Comparison of ENCODE assay signal across 16 cellular contexts in the genomic region with DNA sequence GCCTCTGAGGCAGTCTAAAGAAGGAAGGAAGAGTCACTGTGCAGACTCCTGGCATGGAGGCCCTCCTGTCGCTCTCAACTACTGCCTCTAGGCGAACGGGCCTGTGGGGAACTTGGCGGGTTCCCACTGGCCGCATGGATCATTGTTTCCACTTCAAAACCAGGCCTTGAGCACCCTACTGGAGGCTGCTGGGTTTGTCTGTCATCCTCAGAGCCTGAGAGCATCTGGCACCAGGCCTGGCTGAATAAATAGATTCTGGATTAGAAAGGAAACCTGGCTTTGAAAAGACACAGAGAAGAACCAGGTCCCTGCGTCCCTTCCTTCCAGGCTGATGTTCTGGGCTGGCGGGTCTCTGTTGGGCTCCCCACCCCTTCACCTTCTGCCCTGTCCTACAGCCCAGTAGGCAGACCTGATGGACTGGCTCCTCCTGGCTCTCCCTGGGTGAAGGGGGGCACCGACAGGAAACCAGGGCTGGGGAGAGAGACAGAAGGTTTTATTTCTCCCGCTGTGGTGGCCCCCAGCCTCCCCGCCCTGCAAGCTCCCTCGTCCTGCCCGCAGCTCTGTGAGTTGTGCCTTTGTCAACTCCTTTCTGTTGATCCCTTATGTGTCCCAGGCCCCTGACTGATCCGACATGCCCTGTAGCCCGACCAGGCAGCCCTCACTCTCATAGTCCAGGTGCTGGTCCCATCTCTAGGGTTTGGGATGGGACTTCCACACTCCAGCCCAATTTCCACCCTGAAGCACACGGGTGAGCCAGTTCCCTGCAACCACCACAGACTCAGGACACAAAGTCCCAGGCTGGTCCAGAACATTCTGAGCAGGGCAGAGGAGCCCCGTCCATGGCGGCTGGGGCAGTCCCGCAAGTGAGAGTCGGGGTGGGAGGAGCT. TPM values are rescaled to one million over a fixed set of nuclear protein-coding genes. Genes with fewer than 3 reads are reported as not detected.
DNase-seq lines count a peak whose midpoint lies in the region; ATAC-seq, FAIRE-seq and TF ChIP-seq lines count a peak whose summit lies in the region.
"Had no signal": no experiment of that assay in that cellular context is flagged by ENCODE, and none has a peak within 500 bp of the region (broad histone marks: within the 10 kb centered on the region; RNA-seq: fewer than 3 reads in every experiment).

No MANE protein-coding gene starts in this region.

- no peak overlapping the region for H3K4me3 Mint-ChIP-seq in astrocyte (ENCODE audit: unreplicated experiment)
- no peak overlapping the region for H3K4me3 Mint-ChIP-seq in stimulated activated effector memory CD8-positive, alpha-beta T cell treated with anti-CD3 and anti-CD28 coated beads, Interleukin-12 subunit alpha, Interleukin-12 subunit beta, amount 100 ng/mL, for 72 hours
- H3K4me3 Mint-ChIP-seq in immature natural killer cell = no peak overlapping the region
- H3K4me3 Mint-ChIP-seq: activated CD4-positive, alpha-beta memory T cell treated with anti-CD3 and anti-CD28 coated beads for 36 hours; CD8-positive, alpha-beta memory T cell had no signal

- H3K4me1 ChIP-seq in astrocyte (ENCODE audit: insufficient read depth, low read length) (no peaks in the 10 kb centered on the region), spleen (peaks cover 0 to 37% (median 0%) of the 10 kb centered on the region in 6 donors)

- peaks cover 16% of the 10 kb centered on the region for H3K9me3 Mint-ChIP-seq in astrocyte (ENCODE audit: unreplicated experiment)
- H3K9me3 Mint-ChIP-seq in stimulated activated effector memory CD8-positive, alpha-beta T cell treated with anti-CD3 and anti-CD28 coated beads, Interleukin-12 subunit alpha, Interleukin-12 subunit beta, amount 100 ng/mL, for 72 hours = no peaks in the 10 kb centered on the region
- H3K9me3 Mint-ChIP-seq in immature natural killer cell = no peaks in the 10 kb centered on the region

- TF ChIP-seq CTCF in astrocyte (IDR thresholded peaks at IDR 0.05; ENCODE audit: insufficient read depth, low read depth, low read length) (no peak), spleen (IDR thresholded peaks at IDR 0.05 in 8 of 11, conservative IDR thresholded peaks at IDR 0.05 in 3 of 11) (no peak)

- DNase-seq in GM03348 (ENCODE audit: low spot score) (peak; percentile 85), astrocyte (ENCODE audit: low read depth) (peak; percentile 64), left ventricle myocardium superior (no peak), spleen (peak; percentile 39), CD1c-positive myeloid dendritic cell (ENCODE audit: extremely low spot score) (no peak), immature natural killer cell (no peak), DMS114 treated with DMSO at 0.1 percent for 48 hours (lab: John Stamatoyannopoulos, UW; ENCODE audit: unreplicated experiment) (no peak)
- no peak for DNase-seq in stimulated activated effector memory CD8-positive, alpha-beta T cell treated with anti-CD3 and anti-CD28 coated beads, Interleukin-12 subunit alpha, Interleukin-12 subunit beta, amount 100 ng/mL, for 72 hours (ENCODE audit: low spot score in 2 of 2)
- DNase-seq: activated CD4-positive, alpha-beta memory T cell treated with anti-CD3 and anti-CD28 coated beads for 36 hours; activated gamma-delta T cell; NCI-H69; stimulated activated CD4-positive, alpha-beta T cell treated with anti-CD3 and anti-CD28 coated beads, Interleukin-4, amount 100 ng/mL, for 4 hours; stimulated activated naive CD4-positive, alpha-beta T cell had no signal

- peaks cover 3% of the 10 kb centered on the region for H3K36me3 Mint-ChIP-seq in astrocyte (ENCODE audit: low read depth, unreplicated experiment)
- no peaks in the 10 kb centered on the region for H3K36me3 Mint-ChIP-seq in stimulated activated effector memory CD8-positive, alpha-beta T cell treated with anti-CD3 and anti-CD28 coated beads, Interleukin-12 subunit alpha, Interleukin-12 subunit beta, amount 100 ng/mL, for 72 hours
- no peaks in the 10 kb centered on the region for H3K36me3 Mint-ChIP-seq in immature natural killer cell
- H3K36me3 Mint-ChIP-seq: activated CD4-positive, alpha-beta memory T cell treated with anti-CD3 and anti-CD28 coated beads for 36 hours; CD8-positive, alpha-beta memory T cell had no signal

- peak; percentile 68 for ATAC-seq in left ventricle myocardium superior
- no peak for ATAC-seq in stimulated activated effector memory CD8-positive, alpha-beta T cell treated with anti-CD3 and anti-CD28 coated beads, Interleukin-12 subunit alpha, Interleukin-12 subunit beta, amount 100 ng/mL, for 72 hours

- H3K9me3 ChIP-seq in astrocyte (ENCODE audit: insufficient read depth, low read depth, low read length) = no peaks in the 10 kb centered on the region
- peaks cover 0 to 14% (median 10%) of the 10 kb centered on the region in 8 donors for H3K9me3 ChIP-seq in spleen

- no peak for TF ChIP-seq POLR2A in spleen (IDR thresholded peaks at IDR 0.05)

- no peak overlapping the region for H3K4me3 ChIP-seq in astrocyte (ENCODE audit: insufficient read depth, low read depth, low read length)
- H3K4me3 ChIP-seq in spleen = no peak overlapping the region

- H3K27ac ChIP-seq in astrocyte (ENCODE audit: low read depth, low read length) (no peak overlapping the region), spleen (no peak overlapping the region)
- H3K27ac ChIP-seq: epithelial cell of prostate, RWPE1 had no signal

- FAIRE-seq in astrocyte (lab: Jason Lieb, UNC) = no peak

- no peak overlapping the region for H3K9ac ChIP-seq in astrocyte (ENCODE audit: low read length)

- H3K36me3 ChIP-seq in astrocyte (ENCODE audit: insufficient read depth, low read length) (no peaks in the 10 kb centered on the region), spleen (peaks cover 0 to 4% (median 0%) of the 10 kb centered on the region in 6 donors)

- no peaks in the 10 kb centered on the region for H4K20me1 ChIP-seq in astrocyte (ENCODE audit: insufficient read depth, low read length)

- H3K27me3 ChIP-seq in astrocyte (ENCODE audit: insufficient read depth, low read length) (no peaks in the 10 kb centered on the region), spleen (replicated peaks in 1 of 7) (peaks cover 0 to 9% (median 0%) of the 10 kb centered on the region in 7 donors)

- no peaks in the 10 kb centered on the region for H3K79me2 ChIP-seq in astrocyte (ENCODE audit: insufficient read depth, low read length)

- intact Hi-C loops in left ventricle myocardium superior (cut with micrococcal nuclease) = no loop called here
- intact Hi-C loops in spleen (cut with DNase I; ENCODE audit: low total_unique reads) = no loop called here

- peaks cover 3% of the 10 kb centered on the region for H3K4me1 Mint-ChIP-seq in astrocyte (ENCODE audit: low read depth, unreplicated experiment)
- H3K4me1 Mint-ChIP-seq in stimulated activated effector memory CD8-positive, alpha-beta T cell treated with anti-CD3 and anti-CD28 coated beads, Interleukin-12 subunit alpha, Interleukin-12 subunit beta, amount 100 ng/mL, for 72 hours = no peaks in the 10 kb centered on the region
- no peaks in the 10 kb centered on the region for H3K4me1 Mint-ChIP-seq in immature natural killer cell
- H3K4me1 Mint-ChIP-seq: CD8-positive, alpha-beta memory T cell had no signal

- 72 to 84% (median 83%) methylated on average over 16 to 19 of the region's 19 CpGs for WGBS in spleen, 5 donors

- no peak overlapping the region for H3K4me2 ChIP-seq in astrocyte (ENCODE audit: low read length)

- H3K27me3 Mint-ChIP-seq in astrocyte (ENCODE audit: low read depth, unreplicated experiment) (peaks cover 7% of the 10 kb centered on the region), immature natural killer cell (ENCODE audit: low read depth in 3 of 3) (peaks cover 2 to 4% (median 3%) of the 10 kb centered on the region in 3 donors)
- H3K27me3 Mint-ChIP-seq: CD8-positive, alpha-beta memory T cell had no signal

- H2AFZ ChIP-seq in astrocyte (ENCODE audit: low read depth, low read length) = no peak overlapping the region

- H3K27ac Mint-ChIP-seq in astrocyte (ENCODE audit: unreplicated experiment) (no peak overlapping the region), immature natural killer cell (no peak overlapping the region)
- H3K27ac Mint-ChIP-seq in stimulated activated effector memory CD8-positive, alpha-beta T cell treated with anti-CD3 and anti-CD28 coated beads, Interleukin-12 subunit alpha, Interleukin-12 subunit beta, amount 100 ng/mL, for 72 hours = no peak overlapping the region
- H3K27ac Mint-ChIP-seq: activated CD4-positive, alpha-beta memory T cell treated with anti-CD3 and anti-CD28 coated beads for 36 hours had no signal

RNA-seq across cellular contexts. Expression of a gene that starts 50.1 kb away (rescaled TPM):
- total RNA-seq in astrocyte = 18.8 and 26.6 TPM in 2 replicates
- total RNA-seq in left ventricle myocardium superior = 4.3 TPM
- total RNA-seq in spleen = 100 to 1,000 TPM in 1 of 7 donors, 10 to 100 TPM in 6; 44.0 to 101 (median 64.5) TPM
- polyA plus RNA-seq in spleen = 10 to 100 TPM in 1 of 3 donors, 1 to 10 TPM in 2; 4.0 to 16.8 (median 4.4) TPM
- polyA plus RNA-seq in immature natural killer cell = under 1 TPM in 1 of 3 donors, not detected in 2; 0.03 TPM
- total RNA-seq: activated CD4-positive, alpha-beta memory T cell treated with anti-CD3 and anti-CD28 coated beads for 36 hours; CD8-positive, alpha-beta memory T cell had no signal
- polyA plus RNA-seq: CD8-positive, alpha-beta memory T cell had no signal

Comparison
In these comparisons a context has a peak if more than half of its experiments do, and no peak if none do; other contexts are left out.
1. DNase-seq: peak in GM03348 (single experiment), astrocyte (single experiment) and spleen (single experiment); none in left ventricle myocardium superior (single experiment), stimulated activated effector memory CD8-positive, alpha-beta T cell treated with anti-CD3 and anti-CD28 coated beads, Interleukin-12 subunit alpha, Interleukin-12 subunit beta, amount 100 ng/mL, for 72 hours (0 of 2), CD1c-positive myeloid dendritic cell (single experiment), immature natural killer cell (0 of 3) and DMS114 treated with DMSO at 0.1 percent for 48 hours (single experiment).